ENCODE assay signal across 17 cellular contexts in genomic region chr13:78341032-78341431, GRCh38.
A peak's percentile ranks its signal among the peaks of the same experiment; 100 is the strongest.
DNase-seq lines count a peak whose midpoint lies in the region; ATAC-seq and TF ChIP-seq lines count a peak whose summit lies in the region.
"Had no signal": no experiment of that assay in that cellular context is flagged by ENCODE, and none has a peak within 500 bp of the region (broad histone marks: within the 10 kb centered on the region; RNA-seq: fewer than 3 reads in every experiment).

No MANE protein-coding gene starts in this region.

- DNase-seq in GM10266 (ENCODE audit: extremely low spot score), result peak; percentile 10
- no peak for DNase-seq in activated CD4-positive, alpha-beta T cell treated with anti-CD3 and anti-CD28 coated beads, Interleukin-2, amount 50 U/mL, for 4 hours
- DNase-seq in tibial artery, result no peak
- DNase-seq in NCI-H510A (lab: John Stamatoyannopoulos, UW), result no peak
- DNase-seq in DMS 273 (lab: John Stamatoyannopoulos, UW; ENCODE audit: unreplicated experiment), result no peak
- DNase-seq: activated naive CD8-positive, alpha-beta T cell treated with anti-CD3 and anti-CD28 coated beads for 36 hours; COR-L47; hippocampal formation; KG1; left ventricle myocardium superior; NCI-H2029; nephron progenitor cell; spleen had no signal

- H3K4me3 ChIP-seq in tibial artery, result no peak overlapping the region
- H3K4me3 ChIP-seq: spleen, tibial nerve had no signal

- H3K27me3 ChIP-seq in tibial artery, result no peaks in the 10 kb centered on the region
- H3K27me3 ChIP-seq: spleen, tibial nerve had no signal

- intact Hi-C loops in tibial artery (cut with DNase I; ENCODE audit: low total_unique reads), result no loop called here

- TF ChIP-seq CTCF in GM10266 (IDR thresholded peaks at IDR 0.05; ENCODE audit: control insufficient read depth, insufficient read depth, low read depth, missing control alignments) (no peak), tibial artery (IDR thresholded peaks at IDR 0.05) (no peak)

- no peaks in the 10 kb centered on the region for H3K36me3 ChIP-seq in tibial artery
- H3K36me3 ChIP-seq: spleen, tibial nerve had no signal

- ATAC-seq in GM19043 (IDR thresholded peaks at IDR 0.05; ENCODE audit: low read depth, unreplicated experiment), result peak; percentile 71
- ATAC-seq in GM21786 (IDR thresholded peaks at IDR 0.05; ENCODE audit: unreplicated experiment), result peak; percentile 53
- peak; percentile 76 for ATAC-seq in HG03196 (IDR thresholded peaks at IDR 0.05; ENCODE audit: unreplicated experiment)
- ATAC-seq: left ventricle myocardium superior had no signal

- H3K4me1 ChIP-seq in tibial artery, result no peaks in the 10 kb centered on the region
- H3K4me1 ChIP-seq: spleen, tibial nerve had no signal

- no peak overlapping the region for H3K27ac ChIP-seq in tibial artery
- H3K27ac ChIP-seq: spleen, tibial nerve had no signal

- no peaks in the 10 kb centered on the region for H3K9me3 ChIP-seq in tibial artery
- H3K9me3 ChIP-seq: spleen, tibial nerve had no signal
